In genomic region chr1:34847094-34847493, GRCh38 we compare ENCODE assay signal across 1 cellular context.
TF ChIP-seq lines count a peak whose summit lies in the region.

No MANE protein-coding gene starts in this region.

TF ChIP-seq in HepG2, 621 proteins besides CTCF, POLR2A, EP300 and RAD21 (continued from another document and continues in another):
- TF ChIP-seq THRA (CRISPR knock-in tag; IDR thresholded peaks at IDR 0.05; ENCODE audit: borderline replicate concordance) (peak; percentile 68; the same call in 1 of the 2 replicates), ETV6 (CRISPR knock-in tag; conservative IDR thresholded peaks at IDR 0.05) (no peak), THAP11 (CRISPR knock-in tag; IDR thresholded peaks at IDR 0.05) (no peak), RFX5 (IDR thresholded peaks at IDR 0.05; ENCODE audit: low read depth, low read length) (no peak), KDM2A (CRISPR knock-in tag; IDR thresholded peaks at IDR 0.05; ENCODE audit: borderline replicate concordance, low read depth) (no peak), ZNF615 (CRISPR knock-in tag; IDR thresholded peaks at IDR 0.05; ENCODE audit: borderline replicate concordance) (no peak), ZNF550 (CRISPR knock-in tag; IDR thresholded peaks at IDR 0.05; ENCODE audit: borderline replicate concordance) (no peak), ISL2 (CRISPR knock-in tag; IDR thresholded peaks at IDR 0.05) (no peak), TMF1 (CRISPR knock-in tag; IDR thresholded peaks at IDR 0.05; ENCODE audit: low read depth) (no peak), HIVEP1 (CRISPR knock-in tag; IDR thresholded peaks at IDR 0.05) (no peak), KAT7 (CRISPR knock-in tag; IDR thresholded peaks at IDR 0.05; ENCODE audit: borderline replicate concordance) (no peak), ZFX (CRISPR knock-in tag; IDR thresholded peaks at IDR 0.05; ENCODE audit: low read depth) (no peak), TFAP4 (IDR thresholded peaks at IDR 0.05; ENCODE audit: borderline replicate concordance, low read depth) (peak; percentile 35; the same call in 1 of the 2 replicates), KLF6 (CRISPR knock-in tag; IDR thresholded peaks at IDR 0.05) (no peak), SYNCRIP (IDR thresholded peaks at IDR 0.05; ENCODE audit: insufficient read depth, low read depth, low read length) (no peak), JUNB (CRISPR knock-in tag; IDR thresholded peaks at IDR 0.05; ENCODE audit: borderline replicate concordance) (no peak), ZNF724P (CRISPR knock-in tag; IDR thresholded peaks at IDR 0.05; ENCODE audit: borderline replicate concordance) (no peak), ZNF7 (CRISPR knock-in tag; IDR thresholded peaks at IDR 0.05) (no peak), HDAC2 (CRISPR knock-in tag; IDR thresholded peaks at IDR 0.05) (peak; percentile 30; the same call in 1 of the 2 replicates), GATAD2A (CRISPR knock-in tag; IDR thresholded peaks at IDR 0.05) (peak; percentile 61; the same call in 1 of the 2 replicates), SSRP1 (CRISPR knock-in tag; IDR thresholded peaks at IDR 0.05) (no peak), RFX3 (CRISPR knock-in tag; IDR thresholded peaks at IDR 0.05) (no peak), ZNF607 (CRISPR knock-in tag; IDR thresholded peaks at IDR 0.05; ENCODE audit: borderline replicate concordance) (no peak), ZBTB7B (CRISPR knock-in tag; IDR thresholded peaks at IDR 0.05) (no peak), ZNF331 (CRISPR knock-in tag; IDR thresholded peaks at IDR 0.05) (peak; percentile 27; the same call in 1 of the 2 replicates), IKZF5 (CRISPR knock-in tag; IDR thresholded peaks at IDR 0.05) (no peak), TBX2 (CRISPR knock-in tag; IDR thresholded peaks at IDR 0.05; ENCODE audit: borderline replicate concordance) (peak; percentile 34; the same call in 1 of the 2 replicates), TGIF2 (CRISPR knock-in tag; IDR thresholded peaks at IDR 0.05) (no peak), ARID5B (CRISPR knock-in tag; IDR thresholded peaks at IDR 0.05) (peak; percentile 29; the same call in 1 of the 2 replicates), RBAK (CRISPR knock-in tag; IDR thresholded peaks at IDR 0.05) (no peak), ZNF205 (CRISPR knock-in tag; IDR thresholded peaks at IDR 0.05) (no peak), SCMH1 (CRISPR knock-in tag; IDR thresholded peaks at IDR 0.05; ENCODE audit: borderline replicate concordance) (no peak), ZKSCAN5 (CRISPR knock-in tag; IDR thresholded peaks at IDR 0.05) (no peak), ATF6 (CRISPR knock-in tag; conservative IDR thresholded peaks at IDR 0.05) (no peak), FLYWCH1 (CRISPR knock-in tag; IDR thresholded peaks at IDR 0.05) (no peak), REXO4 (CRISPR knock-in tag; IDR thresholded peaks at IDR 0.05; ENCODE audit: borderline replicate concordance) (no peak), PHB2 (IDR thresholded peaks at IDR 0.05; ENCODE audit: partially characterized antibody) (no peak), IRF9 (CRISPR knock-in tag; IDR thresholded peaks at IDR 0.05; ENCODE audit: borderline replicate concordance) (no peak), ZNF263 (CRISPR knock-in tag; IDR thresholded peaks at IDR 0.05) (no peak), ZNF687 (CRISPR knock-in tag; IDR thresholded peaks at IDR 0.05) (peak; percentile 45; the same call in 1 of the 2 replicates), ZNF629 (CRISPR knock-in tag; conservative IDR thresholded peaks at IDR 0.05) (no peak), ZMYM2 (CRISPR knock-in tag; IDR thresholded peaks at IDR 0.05) (no peak), ZNF670 (CRISPR knock-in tag; IDR thresholded peaks at IDR 0.05; ENCODE audit: borderline replicate concordance) (no peak), MBNL3 (CRISPR knock-in tag; conservative IDR thresholded peaks at IDR 0.05) (no peak), NR3C1 (CRISPR knock-in tag; IDR thresholded peaks at IDR 0.05) (no peak), ESRRA (CRISPR knock-in tag; IDR thresholded peaks at IDR 0.05; ENCODE audit: low read depth) (no peak), ATAD3A (CRISPR knock-in tag; IDR thresholded peaks at IDR 0.05) (no peak), HHEX (CRISPR knock-in tag; IDR thresholded peaks at IDR 0.05) (no peak), FIP1L1 (IDR thresholded peaks at IDR 0.05; ENCODE audit: borderline replicate concordance, insufficient read depth, low read depth, low read length) (no peak), HMGXB4 (CRISPR knock-in tag; IDR thresholded peaks at IDR 0.05; ENCODE audit: borderline replicate concordance in 1 of 2, low read depth in 1 of 2) (no peak), HOXA7 (CRISPR knock-in tag; IDR thresholded peaks at IDR 0.05) (no peak), UBTF (CRISPR knock-in tag; IDR thresholded peaks at IDR 0.05) (no peak)
